ENCODE assay signal across 1 cellular context in the genomic region with DNA sequence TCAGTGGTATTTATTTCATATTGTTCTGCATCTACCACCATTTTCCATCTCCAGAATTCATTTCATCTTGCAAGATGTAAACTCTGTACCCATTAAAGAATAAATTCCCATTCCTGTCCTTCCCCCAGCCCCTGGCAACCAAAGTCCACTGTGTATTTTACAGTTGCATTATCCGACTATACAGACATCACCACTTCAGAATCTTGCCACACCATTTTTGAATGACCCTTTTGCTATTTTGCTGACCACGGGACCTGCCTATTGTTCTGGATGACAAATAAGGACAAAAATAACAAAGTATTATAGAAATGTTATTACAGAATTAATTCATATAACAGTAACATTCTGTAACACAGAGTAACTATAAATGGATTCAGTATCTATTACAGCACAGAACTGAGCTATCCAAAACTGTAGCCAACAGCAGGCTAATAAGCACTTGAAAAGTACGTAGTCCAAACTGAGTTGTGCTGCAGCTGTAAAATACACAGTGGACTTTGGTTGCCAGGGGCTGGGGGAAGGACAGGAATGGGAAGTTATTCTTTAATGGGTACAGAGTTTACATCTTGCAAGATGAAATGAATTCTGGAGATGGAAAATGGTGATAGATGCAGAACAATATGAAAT.
TF ChIP-seq lines count a peak whose summit lies in the region.

No MANE protein-coding gene starts in this region.

TF ChIP-seq in HepG2, 621 proteins besides CTCF, POLR2A, EP300 and RAD21 (continued from another document and continues in another):
- TF ChIP-seq, protein P1, sequence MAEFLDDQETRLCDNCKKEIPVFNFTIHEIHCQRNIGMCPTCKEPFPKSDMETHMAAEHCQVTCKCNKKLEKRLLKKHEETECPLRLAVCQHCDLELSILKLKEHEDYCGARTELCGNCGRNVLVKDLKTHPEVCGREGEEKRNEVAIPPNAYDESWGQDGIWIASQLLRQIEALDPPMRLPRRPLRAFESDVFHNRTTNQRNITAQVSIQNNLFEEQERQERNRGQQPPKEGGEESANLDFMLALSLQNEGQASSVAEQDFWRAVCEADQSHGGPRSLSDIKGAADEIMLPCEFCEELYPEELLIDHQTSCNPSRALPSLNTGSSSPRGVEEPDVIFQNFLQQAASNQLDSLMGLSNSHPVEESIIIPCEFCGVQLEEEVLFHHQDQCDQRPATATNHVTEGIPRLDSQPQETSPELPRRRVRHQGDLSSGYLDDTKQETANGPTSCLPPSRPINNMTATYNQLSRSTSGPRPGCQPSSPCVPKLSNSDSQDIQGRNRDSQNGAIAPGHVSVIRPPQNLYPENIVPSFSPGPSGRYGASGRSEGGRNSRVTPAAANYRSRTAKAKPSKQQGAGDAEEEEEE (CRISPR knock-in tag; IDR thresholded peaks at IDR 0.05; ENCODE audit: borderline replicate concordance), result no peak
- TF ChIP-seq, protein P2, sequence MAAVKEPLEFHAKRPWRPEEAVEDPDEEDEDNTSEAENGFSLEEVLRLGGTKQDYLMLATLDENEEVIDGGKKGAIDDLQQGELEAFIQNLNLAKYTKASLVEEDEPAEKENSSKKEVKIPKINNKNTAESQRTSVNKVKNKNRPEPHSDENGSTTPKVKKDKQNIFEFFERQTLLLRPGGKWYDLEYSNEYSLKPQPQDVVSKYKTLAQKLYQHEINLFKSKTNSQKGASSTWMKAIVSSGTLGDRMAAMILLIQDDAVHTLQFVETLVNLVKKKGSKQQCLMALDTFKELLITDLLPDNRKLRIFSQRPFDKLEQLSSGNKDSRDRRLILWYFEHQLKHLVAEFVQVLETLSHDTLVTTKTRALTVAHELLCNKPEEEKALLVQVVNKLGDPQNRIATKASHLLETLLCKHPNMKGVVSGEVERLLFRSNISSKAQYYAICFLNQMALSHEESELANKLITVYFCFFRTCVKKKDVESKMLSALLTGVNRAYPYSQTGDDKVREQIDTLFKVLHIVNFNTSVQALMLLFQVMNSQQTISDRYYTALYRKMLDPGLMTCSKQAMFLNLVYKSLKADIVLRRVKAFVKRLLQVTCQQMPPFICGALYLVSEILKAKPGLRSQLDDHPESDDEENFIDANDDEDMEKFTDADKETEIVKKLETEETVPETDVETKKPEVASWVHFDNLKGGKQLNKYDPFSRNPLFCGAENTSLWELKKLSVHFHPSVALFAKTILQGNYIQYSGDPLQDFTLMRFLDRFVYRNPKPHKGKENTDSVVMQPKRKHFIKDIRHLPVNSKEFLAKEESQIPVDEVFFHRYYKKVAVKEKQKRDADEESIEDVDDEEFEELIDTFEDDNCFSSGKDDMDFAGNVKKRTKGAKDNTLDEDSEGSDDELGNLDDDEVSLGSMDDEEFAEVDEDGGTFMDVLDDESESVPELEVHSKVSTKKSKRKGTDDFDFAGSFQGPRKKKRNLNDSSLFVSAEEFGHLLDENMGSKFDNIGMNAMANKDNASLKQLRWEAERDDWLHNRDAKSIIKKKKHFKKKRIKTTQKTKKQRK (IDR thresholded peaks at IDR 0.05; ENCODE audit: low read length), result no peak
- TF ChIP-seq ZBTB20 (CRISPR knock-in tag; IDR thresholded peaks at IDR 0.05; ENCODE audit: borderline replicate concordance, low read depth) (no peak), ZNF251 (CRISPR knock-in tag; IDR thresholded peaks at IDR 0.05) (no peak), ZNF557 (CRISPR knock-in tag; IDR thresholded peaks at IDR 0.05) (no peak), TCF7L2 (IDR thresholded peaks at IDR 0.05; ENCODE audit: low read depth, low read length) (no peak), REPIN1 (CRISPR knock-in tag; IDR thresholded peaks at IDR 0.05; ENCODE audit: borderline replicate concordance, low read depth) (no peak), PRPF4 (IDR thresholded peaks at IDR 0.05; ENCODE audit: low read depth, low read length, poor library complexity, severe bottlenecking) (no peak), ZNF891 (CRISPR knock-in tag; IDR thresholded peaks at IDR 0.05) (no peak), ZC3H4 (CRISPR knock-in tag; IDR thresholded peaks at IDR 0.05; ENCODE audit: borderline replicate concordance) (no peak), POLR2AphosphoS5 (IDR thresholded peaks at IDR 0.05; ENCODE audit: low read depth, low read length) (no peak), ZNF749 (CRISPR knock-in tag; IDR thresholded peaks at IDR 0.05; ENCODE audit: borderline replicate concordance) (no peak), ZNF44 (CRISPR knock-in tag; IDR thresholded peaks at IDR 0.05) (no peak), SKI (IDR thresholded peaks at IDR 0.05; ENCODE audit: partially characterized antibody) (no peak), BORCS8-MEF2B (CRISPR knock-in tag; IDR thresholded peaks at IDR 0.05) (no peak), FIP1L1 (IDR thresholded peaks at IDR 0.05; ENCODE audit: borderline replicate concordance, insufficient read depth, low read depth, low read length) (no peak), ZNF432 (CRISPR knock-in tag; IDR thresholded peaks at IDR 0.05; ENCODE audit: borderline replicate concordance) (no peak), HNF4A (CRISPR knock-in tag; IDR thresholded peaks at IDR 0.05) (peak; percentile 94), TRIM24 (CRISPR knock-in tag; IDR thresholded peaks at IDR 0.05) (no peak), RBAK (CRISPR knock-in tag; IDR thresholded peaks at IDR 0.05) (no peak), RXRA (CRISPR knock-in tag; IDR thresholded peaks at IDR 0.05) (no peak), HNRNPLL (IDR thresholded peaks at IDR 0.05; ENCODE audit: low read depth, low read length, poor library complexity, severe bottlenecking) (no peak), CBX5 (CRISPR knock-in tag; IDR thresholded peaks at IDR 0.05; ENCODE audit: borderline replicate concordance) (no peak), MAFF (IDR thresholded peaks at IDR 0.05; ENCODE audit: low read depth, low read length) (no peak), MED13 (CRISPR knock-in tag; IDR thresholded peaks at IDR 0.05) (no peak)
- TF ChIP-seq, protein P3, sequence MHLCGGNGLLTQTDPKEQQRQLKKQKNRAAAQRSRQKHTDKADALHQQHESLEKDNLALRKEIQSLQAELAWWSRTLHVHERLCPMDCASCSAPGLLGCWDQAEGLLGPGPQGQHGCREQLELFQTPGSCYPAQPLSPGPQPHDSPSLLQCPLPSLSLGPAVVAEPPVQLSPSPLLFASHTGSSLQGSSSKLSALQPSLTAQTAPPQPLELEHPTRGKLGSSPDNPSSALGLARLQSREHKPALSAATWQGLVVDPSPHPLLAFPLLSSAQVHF (CRISPR knock-in tag; IDR thresholded peaks at IDR 0.05), result no peak
- TF ChIP-seq, protein P4, sequence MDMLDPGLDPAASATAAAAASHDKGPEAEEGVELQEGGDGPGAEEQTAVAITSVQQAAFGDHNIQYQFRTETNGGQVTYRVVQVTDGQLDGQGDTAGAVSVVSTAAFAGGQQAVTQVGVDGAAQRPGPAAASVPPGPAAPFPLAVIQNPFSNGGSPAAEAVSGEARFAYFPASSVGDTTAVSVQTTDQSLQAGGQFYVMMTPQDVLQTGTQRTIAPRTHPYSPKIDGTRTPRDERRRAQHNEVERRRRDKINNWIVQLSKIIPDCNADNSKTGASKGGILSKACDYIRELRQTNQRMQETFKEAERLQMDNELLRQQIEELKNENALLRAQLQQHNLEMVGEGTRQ (IDR thresholded peaks at IDR 0.05; ENCODE audit: low read depth, low read length), result no peak
- TF ChIP-seq, protein P4 (CRISPR knock-in tag; IDR thresholded peaks at IDR 0.05; ENCODE audit: borderline replicate concordance), result no peak
- TF ChIP-seq, protein P5, sequence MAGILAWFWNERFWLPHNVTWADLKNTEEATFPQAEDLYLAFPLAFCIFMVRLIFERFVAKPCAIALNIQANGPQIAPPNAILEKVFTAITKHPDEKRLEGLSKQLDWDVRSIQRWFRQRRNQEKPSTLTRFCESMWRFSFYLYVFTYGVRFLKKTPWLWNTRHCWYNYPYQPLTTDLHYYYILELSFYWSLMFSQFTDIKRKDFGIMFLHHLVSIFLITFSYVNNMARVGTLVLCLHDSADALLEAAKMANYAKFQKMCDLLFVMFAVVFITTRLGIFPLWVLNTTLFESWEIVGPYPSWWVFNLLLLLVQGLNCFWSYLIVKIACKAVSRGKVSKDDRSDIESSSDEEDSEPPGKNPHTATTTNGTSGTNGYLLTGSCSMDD (CRISPR knock-in tag; IDR thresholded peaks at IDR 0.05), result no peak
- TF ChIP-seq, protein P6, sequence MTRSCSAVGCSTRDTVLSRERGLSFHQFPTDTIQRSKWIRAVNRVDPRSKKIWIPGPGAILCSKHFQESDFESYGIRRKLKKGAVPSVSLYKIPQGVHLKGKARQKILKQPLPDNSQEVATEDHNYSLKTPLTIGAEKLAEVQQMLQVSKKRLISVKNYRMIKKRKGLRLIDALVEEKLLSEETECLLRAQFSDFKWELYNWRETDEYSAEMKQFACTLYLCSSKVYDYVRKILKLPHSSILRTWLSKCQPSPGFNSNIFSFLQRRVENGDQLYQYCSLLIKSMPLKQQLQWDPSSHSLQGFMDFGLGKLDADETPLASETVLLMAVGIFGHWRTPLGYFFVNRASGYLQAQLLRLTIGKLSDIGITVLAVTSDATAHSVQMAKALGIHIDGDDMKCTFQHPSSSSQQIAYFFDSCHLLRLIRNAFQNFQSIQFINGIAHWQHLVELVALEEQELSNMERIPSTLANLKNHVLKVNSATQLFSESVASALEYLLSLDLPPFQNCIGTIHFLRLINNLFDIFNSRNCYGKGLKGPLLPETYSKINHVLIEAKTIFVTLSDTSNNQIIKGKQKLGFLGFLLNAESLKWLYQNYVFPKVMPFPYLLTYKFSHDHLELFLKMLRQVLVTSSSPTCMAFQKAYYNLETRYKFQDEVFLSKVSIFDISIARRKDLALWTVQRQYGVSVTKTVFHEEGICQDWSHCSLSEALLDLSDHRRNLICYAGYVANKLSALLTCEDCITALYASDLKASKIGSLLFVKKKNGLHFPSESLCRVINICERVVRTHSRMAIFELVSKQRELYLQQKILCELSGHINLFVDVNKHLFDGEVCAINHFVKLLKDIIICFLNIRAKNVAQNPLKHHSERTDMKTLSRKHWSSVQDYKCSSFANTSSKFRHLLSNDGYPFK (CRISPR knock-in tag; IDR thresholded peaks at IDR 0.05; ENCODE audit: borderline replicate concordance), result no peak
- TF ChIP-seq, protein P7, sequence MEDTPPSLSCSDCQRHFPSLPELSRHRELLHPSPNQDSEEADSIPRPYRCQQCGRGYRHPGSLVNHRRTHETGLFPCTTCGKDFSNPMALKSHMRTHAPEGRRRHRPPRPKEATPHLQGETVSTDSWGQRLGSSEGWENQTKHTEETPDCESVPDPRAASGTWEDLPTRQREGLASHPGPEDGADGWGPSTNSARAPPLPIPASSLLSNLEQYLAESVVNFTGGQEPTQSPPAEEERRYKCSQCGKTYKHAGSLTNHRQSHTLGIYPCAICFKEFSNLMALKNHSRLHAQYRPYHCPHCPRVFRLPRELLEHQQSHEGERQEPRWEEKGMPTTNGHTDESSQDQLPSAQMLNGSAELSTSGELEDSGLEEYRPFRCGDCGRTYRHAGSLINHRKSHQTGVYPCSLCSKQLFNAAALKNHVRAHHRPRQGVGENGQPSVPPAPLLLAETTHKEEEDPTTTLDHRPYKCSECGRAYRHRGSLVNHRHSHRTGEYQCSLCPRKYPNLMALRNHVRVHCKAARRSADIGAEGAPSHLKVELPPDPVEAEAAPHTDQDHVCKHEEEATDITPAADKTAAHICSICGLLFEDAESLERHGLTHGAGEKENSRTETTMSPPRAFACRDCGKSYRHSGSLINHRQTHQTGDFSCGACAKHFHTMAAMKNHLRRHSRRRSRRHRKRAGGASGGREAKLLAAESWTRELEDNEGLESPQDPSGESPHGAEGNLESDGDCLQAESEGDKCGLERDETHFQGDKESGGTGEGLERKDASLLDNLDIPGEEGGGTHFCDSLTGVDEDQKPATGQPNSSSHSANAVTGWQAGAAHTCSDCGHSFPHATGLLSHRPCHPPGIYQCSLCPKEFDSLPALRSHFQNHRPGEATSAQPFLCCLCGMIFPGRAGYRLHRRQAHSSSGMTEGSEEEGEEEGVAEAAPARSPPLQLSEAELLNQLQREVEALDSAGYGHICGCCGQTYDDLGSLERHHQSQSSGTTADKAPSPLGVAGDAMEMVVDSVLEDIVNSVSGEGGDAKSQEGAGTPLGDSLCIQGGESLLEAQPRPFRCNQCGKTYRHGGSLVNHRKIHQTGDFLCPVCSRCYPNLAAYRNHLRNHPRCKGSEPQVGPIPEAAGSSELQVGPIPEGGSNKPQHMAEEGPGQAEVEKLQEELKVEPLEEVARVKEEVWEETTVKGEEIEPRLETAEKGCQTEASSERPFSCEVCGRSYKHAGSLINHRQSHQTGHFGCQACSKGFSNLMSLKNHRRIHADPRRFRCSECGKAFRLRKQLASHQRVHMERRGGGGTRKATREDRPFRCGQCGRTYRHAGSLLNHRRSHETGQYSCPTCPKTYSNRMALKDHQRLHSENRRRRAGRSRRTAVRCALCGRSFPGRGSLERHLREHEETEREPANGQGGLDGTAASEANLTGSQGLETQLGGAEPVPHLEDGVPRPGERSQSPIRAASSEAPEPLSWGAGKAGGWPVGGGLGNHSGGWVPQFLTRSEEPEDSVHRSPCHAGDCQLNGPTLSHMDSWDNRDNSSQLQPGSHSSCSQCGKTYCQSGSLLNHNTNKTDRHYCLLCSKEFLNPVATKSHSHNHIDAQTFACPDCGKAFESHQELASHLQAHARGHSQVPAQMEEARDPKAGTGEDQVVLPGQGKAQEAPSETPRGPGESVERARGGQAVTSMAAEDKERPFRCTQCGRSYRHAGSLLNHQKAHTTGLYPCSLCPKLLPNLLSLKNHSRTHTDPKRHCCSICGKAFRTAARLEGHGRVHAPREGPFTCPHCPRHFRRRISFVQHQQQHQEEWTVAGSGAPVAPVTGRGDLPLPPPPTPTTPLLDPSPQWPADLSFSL (CRISPR knock-in tag; IDR thresholded peaks at IDR 0.05), result no peak
- TF ChIP-seq, protein P8, sequence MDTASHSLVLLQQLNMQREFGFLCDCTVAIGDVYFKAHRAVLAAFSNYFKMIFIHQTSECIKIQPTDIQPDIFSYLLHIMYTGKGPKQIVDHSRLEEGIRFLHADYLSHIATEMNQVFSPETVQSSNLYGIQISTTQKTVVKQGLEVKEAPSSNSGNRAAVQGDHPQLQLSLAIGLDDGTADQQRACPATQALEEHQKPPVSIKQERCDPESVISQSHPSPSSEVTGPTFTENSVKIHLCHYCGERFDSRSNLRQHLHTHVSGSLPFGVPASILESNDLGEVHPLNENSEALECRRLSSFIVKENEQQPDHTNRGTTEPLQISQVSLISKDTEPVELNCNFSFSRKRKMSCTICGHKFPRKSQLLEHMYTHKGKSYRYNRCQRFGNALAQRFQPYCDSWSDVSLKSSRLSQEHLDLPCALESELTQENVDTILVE (CRISPR knock-in tag; IDR thresholded peaks at IDR 0.05), result no peak
- TF ChIP-seq, protein P9, sequence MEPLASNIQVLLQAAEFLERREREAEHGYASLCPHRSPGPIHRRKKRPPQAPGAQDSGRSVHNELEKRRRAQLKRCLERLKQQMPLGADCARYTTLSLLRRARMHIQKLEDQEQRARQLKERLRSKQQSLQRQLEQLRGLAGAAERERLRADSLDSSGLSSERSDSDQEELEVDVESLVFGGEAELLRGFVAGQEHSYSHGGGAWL (CRISPR knock-in tag; IDR thresholded peaks at IDR 0.05), result no peak
- TF ChIP-seq, protein P10, sequence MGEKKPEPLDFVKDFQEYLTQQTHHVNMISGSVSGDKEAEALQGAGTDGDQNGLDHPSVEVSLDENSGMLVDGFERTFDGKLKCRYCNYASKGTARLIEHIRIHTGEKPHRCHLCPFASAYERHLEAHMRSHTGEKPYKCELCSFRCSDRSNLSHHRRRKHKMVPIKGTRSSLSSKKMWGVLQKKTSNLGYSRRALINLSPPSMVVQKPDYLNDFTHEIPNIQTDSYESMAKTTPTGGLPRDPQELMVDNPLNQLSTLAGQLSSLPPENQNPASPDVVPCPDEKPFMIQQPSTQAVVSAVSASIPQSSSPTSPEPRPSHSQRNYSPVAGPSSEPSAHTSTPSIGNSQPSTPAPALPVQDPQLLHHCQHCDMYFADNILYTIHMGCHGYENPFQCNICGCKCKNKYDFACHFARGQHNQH (CRISPR knock-in tag; IDR thresholded peaks at IDR 0.05), result no peak
